36 cellular contexts compared by ENCODE assay signal in genomic region chr11:31863170-31863929, GRCh38. TPM values are rescaled to one million over a fixed set of nuclear protein-coding genes. Genes with fewer than 3 reads are reported as not detected.
"Had no signal": no experiment of that assay in that cellular context is flagged by ENCODE, and none has a peak within 500 bp of the region (broad histone marks: within the 10 kb centered on the region; RNA-seq: fewer than 3 reads in every experiment).

No MANE protein-coding gene starts in this region.

- H3K79me2 ChIP-seq: hepatocyte had no signal

- H2AFZ ChIP-seq: hepatocyte had no signal

- H3K4me2 ChIP-seq: hepatocyte had no signal

- H3K36me3 Mint-ChIP-seq: activated naive CD8-positive, alpha-beta T cell treated with anti-CD3 and anti-CD28 coated beads for 36 hours; brain; mesothelial cell of epicardium; naive B cell had no signal

- H3K27ac ChIP-seq: ascending aorta, cardiac muscle cell, colonic mucosa, gastroesophageal sphincter, hepatocyte, pancreas, prostate gland, skin epidermis, thoracic aorta had no signal

- H3K4me1 Mint-ChIP-seq: activated naive CD8-positive, alpha-beta T cell treated with anti-CD3 and anti-CD28 coated beads for 36 hours; brain; mesothelial cell of epicardium; naive B cell; nephron progenitor cell had no signal

- H3K4me3 Mint-ChIP-seq: activated naive CD8-positive, alpha-beta T cell treated with anti-CD3 and anti-CD28 coated beads for 36 hours; brain; effector memory CD8-positive, alpha-beta T cell; mesothelial cell of epicardium; naive B cell; nephron progenitor cell had no signal

- DNase-seq: activated CD4-positive, alpha-beta T cell treated with anti-CD3 and anti-CD28 coated beads for 4 hours; activated CD4-positive, alpha-beta T cell treated with anti-CD3 and anti-CD28 coated beads, Interleukin-2, amount 50 U/mL, for 4 hours; activated CD8-positive, alpha-beta memory T cell treated with anti-CD3 and anti-CD28 coated beads for 24 hours; activated effector memory CD4-positive, alpha-beta T cell treated with Interleukin-2 at 50 U/mL for 16 hours; activated naive CD4-positive, alpha-beta T cell treated with Interleukin-2 at 50 U/mL for 16 hours; activated naive CD8-positive, alpha-beta T cell treated with anti-CD3 and anti-CD28 coated beads for 36 hours; cerebellar nuclear complex; colonic mucosa; effector memory CD8-positive, alpha-beta T cell; left cardiac atrium; mammary epithelial cell; naive B cell; nephron progenitor cell; nucleus accumbens; pancreas; retina; stimulated activated CD4-positive, alpha-beta T cell treated with anti-CD3 and anti-CD28 coated beads, Interleukin-12 subunit alpha, Interleukin-12 subunit beta, amount 100 ng/mL, for 4 hours; stimulated activated CD4-positive, alpha-beta T cell treated with anti-CD3 and anti-CD28 coated beads, Interleukin-4, amount 100 ng/mL, for 1 hour; stimulated activated naive CD8-positive, alpha-beta T cell treated with anti-CD3 and anti-CD28 coated beads, Interleukin-15, Interleukin-2, amounts not matched to agents 100 U/mL and 50 U/mL, for 24 hours; trophoblast cell had no signal

- H3K36me3 ChIP-seq: ascending aorta, cardiac muscle cell, colonic mucosa, gastroesophageal sphincter, pancreas, prostate gland, thoracic aorta had no signal

- H3K27ac Mint-ChIP-seq: activated naive CD8-positive, alpha-beta T cell treated with anti-CD3 and anti-CD28 coated beads for 36 hours; brain; effector memory CD8-positive, alpha-beta T cell; mesothelial cell of epicardium; naive B cell had no signal

- ATAC-seq: effector memory CD8-positive, alpha-beta T cell; gastroesophageal sphincter; left cardiac atrium; pancreas; sciatic nerve; stimulated activated naive CD8-positive, alpha-beta T cell treated with anti-CD3 and anti-CD28 coated beads, Interleukin-15, Interleukin-2, amounts not matched to agents 100 U/mL and 50 U/mL, for 24 hours had no signal

- H3K4me3 ChIP-seq: ascending aorta, cardiac muscle cell, colonic mucosa, gastroesophageal sphincter, hepatocyte, pancreas, prostate gland, skin epidermis, thoracic aorta had no signal

- H3K4me1 ChIP-seq: ascending aorta, colonic mucosa, gastroesophageal sphincter, pancreas, prostate gland had no signal

- H3K9me3 ChIP-seq: ascending aorta, colonic mucosa, pancreas, prostate gland, thoracic aorta had no signal

- H3K9me3 Mint-ChIP-seq: activated naive CD8-positive, alpha-beta T cell treated with anti-CD3 and anti-CD28 coated beads for 36 hours; effector memory CD8-positive, alpha-beta T cell had no signal

- H3K27me3 ChIP-seq: ascending aorta, colonic mucosa, pancreas had no signal

RNA-seq across cellular contexts. Expression of gene PAX6, which starts 52.2 kb away (rescaled TPM):
- total RNA-seq: activated naive CD8-positive, alpha-beta T cell treated with anti-CD3 and anti-CD28 coated beads for 36 hours; ascending aorta; dermis microvascular lymphatic vessel endothelial cell; endothelial cell of umbilical vein; fibroblast of lung; fibroblast of villous mesenchyme; left cardiac atrium; liver; mesothelial cell of epicardium; sciatic nerve; T-helper 1 cell treated with Interleukin-12 subunit alpha and Interleukin-12 subunit beta and Interleukin-4 antibody, amounts not matched to agents 30 ng/mL and 1 ng/mL, for 36 hours had no signal
- polyA plus RNA-seq: endothelial cell of umbilical vein, liver, mammary epithelial cell had no signal
